ENCODE assay signal across 8 cellular contexts in the genomic region with DNA sequence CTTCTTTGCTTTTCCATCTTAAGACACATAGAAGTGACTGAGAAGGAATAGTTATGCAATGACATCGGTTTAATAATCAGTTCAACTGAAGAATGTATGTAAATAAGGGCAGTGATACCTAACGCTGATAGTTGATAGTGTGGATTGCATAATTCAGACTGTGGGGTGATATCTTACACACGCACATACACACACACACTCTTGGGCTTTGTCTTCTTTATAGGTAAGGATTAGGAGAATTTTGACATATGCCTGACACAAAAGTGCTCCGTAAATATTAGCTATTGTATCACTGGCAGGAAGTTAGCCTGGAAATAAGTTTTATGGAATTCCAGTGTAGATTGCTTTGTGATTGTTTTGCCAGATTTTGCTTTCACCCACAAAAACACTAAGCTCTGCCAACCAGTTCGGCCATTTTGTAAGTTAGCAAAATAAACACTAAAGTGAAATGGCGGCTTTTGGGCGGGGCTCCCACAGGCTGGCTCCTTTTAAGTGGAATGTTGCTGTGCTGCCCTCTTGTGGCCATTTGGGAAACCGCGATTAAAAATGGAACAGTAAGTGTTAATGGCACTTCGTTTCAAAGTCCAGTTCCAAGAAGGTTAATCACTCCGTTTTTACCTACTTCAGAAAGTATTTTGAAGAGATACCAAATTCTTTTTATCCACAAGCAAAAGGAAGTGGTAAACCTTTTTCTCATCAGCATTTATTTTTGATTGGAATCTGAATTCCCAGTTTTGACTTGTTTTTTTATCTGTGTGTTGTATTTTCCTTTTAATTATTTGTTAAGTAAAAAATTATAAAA. TPM values are rescaled to one million over a fixed set of nuclear protein-coding genes. Genes with fewer than 3 reads are reported as not detected.
DNase-seq lines count a peak whose midpoint lies in the region; ATAC-seq and TF ChIP-seq lines count a peak whose summit lies in the region.

No MANE protein-coding gene starts in this region.

- H3K79me2 ChIP-seq in MM.1S (ENCODE audit: low read length): peaks cover 93% of the 10 kb centered on the region
- peaks cover 98% of the 10 kb centered on the region for H3K79me2 ChIP-seq in neural cell (replicated peaks; ENCODE audit: insufficient read depth, low read length)

- in situ Hi-C loops in ACHN (cut with HindIII; ENCODE audit: low pct_ligation_motif_present, low pct_unique_long_range_greater_than_20kb, low sequenced_read_pairs): loop anchor here (25.0 kb wide), 1 partner anchor 106 kb away; no protein-coding TSS in a partner anchor

- no peaks in the 10 kb centered on the region for H3K27me3 ChIP-seq in MM.1S (replicated peaks; ENCODE audit: insufficient read depth, low read length)
- no peaks in the 10 kb centered on the region for H3K27me3 ChIP-seq in neural cell (ENCODE audit: insufficient read depth, low read depth, low read length)

- H3F3A ChIP-seq in MM.1S (ENCODE audit: insufficient read depth, low read length) (peaks cover 12% of the 10 kb centered on the region; the same call in 1 of the 2 replicates), neural cell (ENCODE audit: insufficient read depth, low read length, poor library complexity, severe bottlenecking) (no peaks in the 10 kb centered on the region)

- H3K36me3 Mint-ChIP-seq in stimulated activated naive CD8-positive, alpha-beta T cell treated with anti-CD3 and anti-CD28 coated beads, Interleukin-15, Interleukin-2, amounts not matched to agents 100 ng/mL and 50 ng/mL, for 24 hours (ENCODE audit: low read depth): peaks cover 56% of the 10 kb centered on the region

- H3K9ac ChIP-seq in MM.1S (ENCODE audit: low read length) (no peak overlapping the region), neural cell (ENCODE audit: low read length) (peak overlapping the region; percentile 34)

- peak; percentile 91 for DNase-seq in ACHN
- DNase-seq in MM.1S: peak; percentile 96
- peak; percentile 82 for DNase-seq in SHP77 treated with DMSO at 0.1 percent for 48 hours (lab: John Stamatoyannopoulos, UW)
- peak; percentile 97 for DNase-seq in activated effector memory CD4-positive, alpha-beta T cell treated with anti-CD3 and anti-CD28 coated beads, Interleukin-2, amount 50 U/mL, for 16 hours
- DNase-seq in fibroblast of villous mesenchyme (ENCODE audit: low read depth): peak; percentile 97

- H3K27ac Mint-ChIP-seq in stimulated activated naive CD8-positive, alpha-beta T cell treated with anti-CD3 and anti-CD28 coated beads, Interleukin-15, Interleukin-2, amounts not matched to agents 100 ng/mL and 50 ng/mL, for 24 hours: peak overlapping the region; percentile 64

- H3K9me3 ChIP-seq in MM.1S (replicated peaks; ENCODE audit: insufficient read depth, low read length) (no peaks in the 10 kb centered on the region), neural cell (ENCODE audit: low read length) (no peaks in the 10 kb centered on the region)

- TF ChIP-seq CTCF in MM.1S (IDR thresholded peaks at IDR 0.05; ENCODE audit: low read length) (peak; percentile 89), fibroblast of villous mesenchyme (IDR thresholded peaks at IDR 0.05; ENCODE audit: insufficient read depth, low read depth, low read length) (peak; percentile 80), neural cell (IDR thresholded peaks at IDR 0.05; ENCODE audit: poor library complexity, severe bottlenecking) (peak; percentile 95)

- no peaks in the 10 kb centered on the region for H3K27me3 Mint-ChIP-seq in stimulated activated naive CD8-positive, alpha-beta T cell treated with anti-CD3 and anti-CD28 coated beads, Interleukin-15, Interleukin-2, amounts not matched to agents 100 ng/mL and 50 ng/mL, for 24 hours

- H3K4me1 ChIP-seq in MM.1S (ENCODE audit: low read length): peaks cover 37% of the 10 kb centered on the region

- H4K20me1 ChIP-seq in MM.1S (ENCODE audit: insufficient read depth, low read length) (no peaks in the 10 kb centered on the region), neural cell (ENCODE audit: insufficient read depth) (no peaks in the 10 kb centered on the region)

- H3K4me3 Mint-ChIP-seq in stimulated activated naive CD8-positive, alpha-beta T cell treated with anti-CD3 and anti-CD28 coated beads, Interleukin-15, Interleukin-2, amounts not matched to agents 100 ng/mL and 50 ng/mL, for 24 hours: peak overlapping the region; percentile 21

- ATAC-seq in GM19351 (IDR thresholded peaks at IDR 0.05; ENCODE audit: unreplicated experiment): peak; percentile 42

- H3K27ac ChIP-seq in MM.1S (ENCODE audit: low read length): peak overlapping the region; percentile 39; the same call in 1 of the 2 replicates
- peak overlapping the region; percentile 78 for H3K27ac ChIP-seq in neural cell (ENCODE audit: low read length)

- H2AFZ ChIP-seq in MM.1S (ENCODE audit: low read length) (peak overlapping the region; percentile 59), neural cell (ENCODE audit: low read depth, low read length) (no peak overlapping the region)

- peak overlapping the region; percentile 45 for H3K4me2 ChIP-seq in MM.1S (ENCODE audit: low read depth, low read length)
- H3K4me2 ChIP-seq in neural cell (ENCODE audit: low read length): no peak overlapping the region

- no peaks in the 10 kb centered on the region for H3K36me3 ChIP-seq in MM.1S (replicated peaks; ENCODE audit: insufficient read depth, low read length)
- no peaks in the 10 kb centered on the region for H3K36me3 ChIP-seq in neural cell (ENCODE audit: insufficient read depth, low read length)

- H3K4me1 Mint-ChIP-seq in stimulated activated naive CD8-positive, alpha-beta T cell treated with anti-CD3 and anti-CD28 coated beads, Interleukin-15, Interleukin-2, amounts not matched to agents 100 ng/mL and 50 ng/mL, for 24 hours (ENCODE audit: low read depth): peaks cover 86% of the 10 kb centered on the region

- H3K9me2 ChIP-seq in MM.1S (replicated peaks; ENCODE audit: insufficient read depth, low read length) (no peaks in the 10 kb centered on the region), neural cell (ENCODE audit: insufficient read depth, low read length) (no peaks in the 10 kb centered on the region)

- H3K4me3 ChIP-seq in MM.1S (ENCODE audit: low read length): no peak overlapping the region
- no peak overlapping the region for H3K4me3 ChIP-seq in fibroblast of villous mesenchyme (ENCODE audit: low read depth, low read length)
- H3K4me3 ChIP-seq in neural cell (ENCODE audit: low read length): no peak overlapping the region

- TF ChIP-seq EP300 in neural cell (conservative IDR thresholded peaks at IDR 0.05; ENCODE audit: poor library complexity, severe bottlenecking): peak; percentile 41

- peak; percentile 90 for TF ChIP-seq RAD21 in neural cell (conservative IDR thresholded peaks at IDR 0.05)

- H3K9me3 Mint-ChIP-seq in stimulated activated naive CD8-positive, alpha-beta T cell treated with anti-CD3 and anti-CD28 coated beads, Interleukin-15, Interleukin-2, amounts not matched to agents 100 ng/mL and 50 ng/mL, for 24 hours: no peaks in the 10 kb centered on the region

TF ChIP-seq in neural cell, 6 proteins besides CTCF, POLR2A, EP300 and RAD21:
- TF ChIP-seq MXI1 (conservative IDR thresholded peaks at IDR 0.05; ENCODE audit: poor library complexity, severe bottlenecking): peak; percentile 24
- peak; percentile 88 for TF ChIP-seq SMC3 (conservative IDR thresholded peaks at IDR 0.05; ENCODE audit: poor library complexity)
- no peak for TF ChIP-seq EZH2 (IDR thresholded peaks at IDR 0.05; ENCODE audit: borderline replicate concordance, insufficient read depth, low read length, poor library complexity, severe bottlenecking)
- TF ChIP-seq POLR2AphosphoS5 (IDR thresholded peaks at IDR 0.05): peak; percentile 59

RNA-seq across cellular contexts. Expression of a gene that starts 17.7 kb away (rescaled TPM):
- 85.7 and 102 TPM in 2 replicates for total RNA-seq in fibroblast of villous mesenchyme
- polyA plus RNA-seq in neural cell: 101 and 113 TPM in 2 replicates
- polyA minus RNA-seq in neural cell: 222 and 250 TPM in 2 replicates
